In the genomic region with DNA sequence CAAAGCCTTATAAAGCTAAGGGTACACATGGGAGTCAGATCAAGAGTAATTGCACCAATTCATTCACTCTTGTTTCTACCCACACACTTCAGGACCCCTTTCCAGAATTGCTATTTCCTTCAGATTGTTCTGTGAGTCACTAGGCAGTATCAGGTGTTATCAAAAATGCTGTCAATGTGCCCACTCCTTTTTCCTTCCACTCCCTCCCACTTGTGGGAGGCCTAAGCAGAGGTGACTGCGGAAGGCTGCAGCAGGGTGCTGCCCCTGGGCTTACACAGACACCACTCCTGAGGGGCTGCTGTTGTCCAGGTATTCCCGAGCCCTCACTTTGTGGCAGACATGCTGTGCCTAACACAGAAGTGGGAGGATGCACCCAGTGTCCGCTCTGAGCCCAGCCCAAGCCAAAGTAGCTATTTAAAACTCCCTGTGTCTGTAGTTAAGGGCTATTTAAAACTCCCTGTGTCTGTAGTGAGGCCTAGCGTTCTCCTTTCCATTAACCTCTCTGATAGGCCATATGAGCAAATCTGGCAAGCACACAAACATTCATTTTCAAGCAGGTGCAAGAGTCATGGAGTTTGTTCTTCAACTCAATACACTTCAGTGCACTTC, we compare ENCODE assay signal across 11 cellular contexts.
A peak's percentile ranks its signal among the peaks of the same experiment; 100 is the strongest.
DNase-seq lines count a peak whose midpoint lies in the region; ATAC-seq, FAIRE-seq and TF ChIP-seq lines count a peak whose summit lies in the region.
"Had no signal": no experiment of that assay in that cellular context is flagged by ENCODE, and none has a peak within 500 bp of the region (broad histone marks: within the 10 kb centered on the region; RNA-seq: fewer than 3 reads in every experiment).

No MANE protein-coding gene starts in this region.

- no peak overlapping the region for H2BK5ac ChIP-seq in neuronal stem cell (ENCODE audit: low read length)

- intact Hi-C loops in HepG2 (cut with micrococcal nuclease; ENCODE audit: unreplicated experiment) (no loop called here), right lobe of liver (cut with DNase I) (no loop called here), thyroid gland (cut with DNase I) (loop anchor here (10.0 kb wide), 1 partner anchor 121 kb away; a partner anchor contains a TSS)

- H2AFZ ChIP-seq in HepG2 (ENCODE audit: low read length), result no peak overlapping the region
- peak overlapping the region; percentile 48 for H2AFZ ChIP-seq in neuronal stem cell (ENCODE audit: low read length)

- H3K27me3 ChIP-seq in HepG2 (ENCODE audit: control insufficient read depth in 1 of 2, insufficient read depth in 2 of 2, low read length in 2 of 2) (no peaks in the 10 kb centered on the region), right lobe of liver (no peaks in the 10 kb centered on the region), neuronal stem cell (ENCODE audit: control insufficient read depth in 3 of 3, insufficient read depth in 3 of 3, low read depth in 1 of 3, low read length in 3 of 3) (no peaks in the 10 kb centered on the region), thyroid gland (no peaks in the 10 kb centered on the region)

- H3K79me1 ChIP-seq in neuronal stem cell (ENCODE audit: low read depth, low read length), result peaks cover 1% of the 10 kb centered on the region

- H3K18ac ChIP-seq in neuronal stem cell (ENCODE audit: low read length), result peak overlapping the region; percentile 54

- TF ChIP-seq POLR2A in HepG2 (IDR thresholded peaks at IDR 0.05; ENCODE audit: insufficient read depth in 1 of 2, low read depth in 2 of 2, low read length in 2 of 2) (no peak), right lobe of liver (IDR thresholded peaks at IDR 0.05) (no peak), thyroid gland (IDR thresholded peaks at IDR 0.05) (no peak)

- no TSS peak for BruUV-seq in HepG2 (replicated peaks; lab: Mats Ljungman, UMichigan)

- H3K9ac ChIP-seq in HepG2 (ENCODE audit: insufficient read depth, low read depth, low read length) (no peak overlapping the region), neuronal stem cell (ENCODE audit: low read depth, low read length, poor library complexity) (no peak overlapping the region)

- no peak overlapping the region for H2BK15ac ChIP-seq in neuronal stem cell (ENCODE audit: low read length)

- H2AK5ac ChIP-seq in neuronal stem cell (ENCODE audit: low read depth, low read length), result no peak overlapping the region

- FAIRE-seq in HepG2 (lab: Jason Lieb, UNC), result no peak

- TF ChIP-seq EP300 in HepG2 (IDR thresholded peaks at IDR 0.05; ENCODE audit: low read depth in 2 of 2, low read length in 2 of 2) (no peak), HepG2 (CRISPR knock-in tag; IDR thresholded peaks at IDR 0.05; ENCODE audit: borderline replicate concordance) (no peak)

- no peak overlapping the region for H3K23ac ChIP-seq in neuronal stem cell (ENCODE audit: low read depth, low read length, poor library complexity)

- CTCF ChIA-PET in HepG2 (lab: Yijun Ruan, JAX; ENCODE audit: low intra/inter-chr PET ratio, low total read pairs), result no interaction called here

- TF ChIP-seq RAD21 in HepG2 (CRISPR knock-in tag; IDR thresholded peaks at IDR 0.05), result no peak

- POLR2A ChIA-PET in HepG2 (lab: Yijun Ruan, JAX), result no interaction called here

- no peak overlapping the region for H3K4me2 ChIP-seq in HepG2 (ENCODE audit: low read depth, low read length)
- H3K4me2 ChIP-seq in neuronal stem cell (ENCODE audit: insufficient read depth, low read length, poor library complexity, severe bottlenecking), result no peak overlapping the region

- no peaks in the 10 kb centered on the region for H4K20me1 ChIP-seq in HepG2 (ENCODE audit: insufficient read depth, low read length)

- peak overlapping the region; percentile 62 for H3K27ac Mint-ChIP-seq in activated naive CD4-positive, alpha-beta T cell treated with anti-CD3 and anti-CD28 coated beads, Interleukin-2, amount 50 U/mL, for 24 hours
- no peak overlapping the region for H3K27ac Mint-ChIP-seq in mesothelial cell of epicardium
- H3K27ac Mint-ChIP-seq: CD14-positive monocyte had no signal

- no peak overlapping the region for H2BK12ac ChIP-seq in neuronal stem cell (ENCODE audit: low read length)

- no peak overlapping the region for H4K8ac ChIP-seq in neuronal stem cell (ENCODE audit: low read depth, low read length)

- no peaks in the 10 kb centered on the region for H3K79me2 ChIP-seq in HepG2 (ENCODE audit: insufficient read depth, low read length)

- no peak for TF ChIP-seq CTCF in HepG2 (CRISPR knock-in tag; IDR thresholded peaks at IDR 0.05)
- TF ChIP-seq CTCF in right lobe of liver (IDR thresholded peaks at IDR 0.05), result no peak
- peak in 1 of 6 experiments; percentile 3 for TF ChIP-seq CTCF in thyroid gland (IDR thresholded peaks at IDR 0.05)
- no peak for TF ChIP-seq CTCF in mesothelial cell of epicardium (IDR thresholded peaks at IDR 0.05; ENCODE audit: unreplicated experiment)

- no peak overlapping the region for H3K4me3 ChIP-seq in HepG2 (replicated peaks in 1 of 3; ENCODE audit: insufficient read depth in 1 of 3, low read depth in 2 of 3, low read length in 3 of 3)
- H3K4me3 ChIP-seq in right lobe of liver, result no peak overlapping the region
- H3K4me3 ChIP-seq in neuronal stem cell (ENCODE audit: low read length in 2 of 2), result no peak overlapping the region
- no peak overlapping the region for H3K4me3 ChIP-seq in thyroid gland (replicated peaks in 1 of 3)

- no peaks in the 10 kb centered on the region for H3K36me3 Mint-ChIP-seq in activated naive CD4-positive, alpha-beta T cell treated with anti-CD3 and anti-CD28 coated beads, Interleukin-2, amount 50 U/mL, for 24 hours
- no peaks in the 10 kb centered on the region for H3K36me3 Mint-ChIP-seq in mesothelial cell of epicardium
- H3K36me3 Mint-ChIP-seq: CD14-positive monocyte had no signal

- no peaks in the 10 kb centered on the region for H3K9me3 Mint-ChIP-seq in activated naive CD4-positive, alpha-beta T cell treated with anti-CD3 and anti-CD28 coated beads, Interleukin-2, amount 50 U/mL, for 24 hours
- H3K9me3 Mint-ChIP-seq in mesothelial cell of epicardium, result no peaks in the 10 kb centered on the region

- no peak overlapping the region for H4K91ac ChIP-seq in neuronal stem cell (ENCODE audit: low read depth, low read length, poor library complexity)

- H3K9me3 ChIP-seq in HepG2 (ENCODE audit: low read length) (no peaks in the 10 kb centered on the region), right lobe of liver (no peaks in the 10 kb centered on the region), neuronal stem cell (replicated peaks in 1 of 2; ENCODE audit: control insufficient read depth in 2 of 2, insufficient read depth in 1 of 2, low read depth in 1 of 2, low read length in 2 of 2) (peaks cover 0 to under 1% of the 10 kb centered on the region in 2 donors), thyroid gland (no peaks in the 10 kb centered on the region)

- H3K4me1 Mint-ChIP-seq in activated naive CD4-positive, alpha-beta T cell treated with anti-CD3 and anti-CD28 coated beads, Interleukin-2, amount 50 U/mL, for 24 hours, result peaks cover 30% of the 10 kb centered on the region
- H3K4me1 Mint-ChIP-seq in mesothelial cell of epicardium, result peaks cover 24% of the 10 kb centered on the region
- H3K4me1 Mint-ChIP-seq: CD14-positive monocyte had no signal

- H3K4me1 ChIP-seq in HepG2 (ENCODE audit: insufficient read depth, low read length) (peaks cover 20% of the 10 kb centered on the region), right lobe of liver (peaks cover 0 to 9% (median 3%) of the 10 kb centered on the region in 4 donors), neuronal stem cell (ENCODE audit: control insufficient read depth in 2 of 2, insufficient read depth in 1 of 2, low read depth in 1 of 2, low read length in 2 of 2) (peaks cover 0 to 15% of the 10 kb centered on the region in 2 donors), thyroid gland (peaks cover 34 to 36% of the 10 kb centered on the region in 2 donors)

- DNase-seq in HepG2 (ENCODE audit: low spot score), result no peak
- DNase-seq in right lobe of liver, result no peak
- DNase-seq in neuronal stem cell (ENCODE audit: low spot score), result no peak
- DNase-seq in thyroid gland, result peak; percentile 48 to 54
- no peak for DNase-seq in ecto neural progenitor cell (ENCODE audit: low spot score)
- DNase-seq in mesothelial cell of epicardium (ENCODE audit: low spot score in 2 of 2, unreplicated experiment in 2 of 2), result no peak
- DNase-seq: cortex of kidney, glutamatergic neuron had no signal

- H3K4me3 Mint-ChIP-seq in activated naive CD4-positive, alpha-beta T cell treated with anti-CD3 and anti-CD28 coated beads, Interleukin-2, amount 50 U/mL, for 24 hours, result no peak overlapping the region
- no peak overlapping the region for H3K4me3 Mint-ChIP-seq in mesothelial cell of epicardium
- H3K4me3 Mint-ChIP-seq: CD14-positive monocyte had no signal

- in situ Hi-C loops in HepG2 (cut with HindIII; ENCODE audit: extremely low pct_ligation_motif_present, low pct_unique_long_range_greater_than_20kb), result no loop called here

- no peak overlapping the region for H3K14ac ChIP-seq in neuronal stem cell (ENCODE audit: low read length)

- WGBS in HepG2 (ENCODE audit: low lambda C conversion rate), result 79% methylated on average over 3 of the region's 4 CpGs
- WGBS in right lobe of liver (ENCODE audit: insufficient coverage, low coverage, low lambda C conversion rate, missing lambda C conversion rate), result 90% methylated on average over 2 of the region's 4 CpGs
- no CpG with 5 or more reads among the region's 4 CpGs for WGBS in neuronal stem cell (ENCODE audit: extremely low coverage in 2 of 2, insufficient read length in 2 of 2, insufficient replicate concordance in 1 of 2), 2 donors
- WGBS in thyroid gland, 2 donors, result 33 to 44% methylated on average over 3 to 4 of the region's 4 CpGs

- H3K27ac ChIP-seq in HepG2 (ENCODE audit: extremely low read length, insufficient read depth, low read length), result no peak overlapping the region
- H3K27ac ChIP-seq in right lobe of liver, result no peak overlapping the region
- H3K27ac ChIP-seq in neuronal stem cell (replicated peaks; ENCODE audit: low read length), result no peak overlapping the region
- peak overlapping the region; percentile 77 to 88 (median 84) for H3K27ac ChIP-seq in thyroid gland

- H3K36me3 ChIP-seq in HepG2 (replicated peaks in 1 of 2; ENCODE audit: control insufficient read depth in 1 of 2, insufficient read depth in 2 of 2, low read length in 2 of 2), result no peaks in the 10 kb centered on the region
- H3K36me3 ChIP-seq in right lobe of liver, result no peaks in the 10 kb centered on the region
- H3K36me3 ChIP-seq in neuronal stem cell (replicated peaks in 1 of 2; ENCODE audit: control insufficient read depth in 2 of 2, insufficient read depth in 2 of 2, low read length in 2 of 2), result no peaks in the 10 kb centered on the region
- H3K36me3 ChIP-seq in thyroid gland, result no peaks in the 10 kb centered on the region

- H2BK120ac ChIP-seq in neuronal stem cell (ENCODE audit: low read depth, low read length), result no peak overlapping the region

- ATAC-seq in HepG2, result no peak
- no peak for ATAC-seq in right lobe of liver
- ATAC-seq in HG02623 (IDR thresholded peaks at IDR 0.05; ENCODE audit: unreplicated experiment), result no peak

- H3K4ac ChIP-seq in neuronal stem cell (ENCODE audit: low read length), result no peak overlapping the region

- no peaks in the 10 kb centered on the region for H3K27me3 Mint-ChIP-seq in activated naive CD4-positive, alpha-beta T cell treated with anti-CD3 and anti-CD28 coated beads, Interleukin-2, amount 50 U/mL, for 24 hours
- H3K27me3 Mint-ChIP-seq in mesothelial cell of epicardium (ENCODE audit: low read depth), result no peaks in the 10 kb centered on the region

TF ChIP-seq in HepG2, 621 proteins besides CTCF, POLR2A, EP300 and RAD21 (continues in another document):
- TF ChIP-seq HNRNPUL1 (IDR thresholded peaks at IDR 0.05; ENCODE audit: low read depth, low read length) (no peak), ZNF451 (CRISPR knock-in tag; IDR thresholded peaks at IDR 0.05) (no peak)

Comparison
In these comparisons a context has a peak if more than half of its experiments do, and no peak if none do; other contexts are left out.
1. DNase-seq: peak in thyroid gland (2 of 2); none in HepG2 (single experiment), right lobe of liver (0 of 3), neuronal stem cell (single experiment), ecto neural progenitor cell (single experiment) and mesothelial cell of epicardium (0 of 2).
2. H3K27ac ChIP-seq: peak in thyroid gland (3 of 3); none in HepG2 (single experiment), right lobe of liver (0 of 3) and neuronal stem cell (single experiment).